ENCODE assay signal across 3 cellular contexts in the genomic region with DNA sequence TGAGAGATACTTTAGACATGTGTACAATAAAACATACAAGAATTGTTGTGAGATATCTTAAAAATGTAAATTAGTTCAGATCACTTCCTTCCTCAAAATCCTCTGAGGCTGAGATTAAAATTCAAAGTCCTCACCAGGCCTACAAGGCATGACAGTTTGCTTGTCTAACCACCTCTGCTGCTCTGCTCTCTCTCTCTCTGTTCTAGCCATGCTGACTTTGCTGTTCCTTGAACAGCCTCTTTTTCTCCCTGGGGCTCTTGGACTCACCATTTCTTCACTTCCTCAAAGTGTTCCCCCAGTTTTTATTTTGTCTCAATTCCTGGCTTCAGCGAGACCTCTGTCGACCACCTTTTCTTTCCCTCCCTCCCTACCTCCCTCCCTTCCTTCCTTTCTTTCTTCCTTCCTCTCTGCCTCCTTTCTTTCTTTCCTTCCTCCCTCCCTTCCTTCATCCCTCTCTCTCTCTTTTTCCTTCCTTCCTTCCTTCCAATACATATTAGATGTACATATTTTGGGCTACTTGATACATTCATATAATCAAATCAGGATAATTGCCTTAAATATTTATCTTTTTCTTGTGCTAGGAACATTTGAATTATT.
TF ChIP-seq lines count a peak whose summit lies in the region.

No MANE protein-coding gene starts in this region.

TF ChIP-seq in SK-N-SH, 30 proteins besides CTCF, POLR2A, EP300 and RAD21 (continues in another document):
- TF ChIP-seq PBX3 (IDR thresholded peaks at IDR 0.05) (no peak), FOSL2 (IDR thresholded peaks at IDR 0.05; ENCODE audit: borderline replicate concordance, low read depth) (no peak), TEAD4 (IDR thresholded peaks at IDR 0.05; ENCODE audit: borderline replicate concordance, insufficient read depth) (no peak), GATA2 (CRISPR knock-in tag; IDR thresholded peaks at IDR 0.05) (no peak), RCOR1 (IDR thresholded peaks at IDR 0.05; ENCODE audit: low read length) (no peak), USF2 (IDR thresholded peaks at IDR 0.05; ENCODE audit: borderline replicate concordance, low read depth, low read length) (no peak), MEF2A (IDR thresholded peaks at IDR 0.05; ENCODE audit: borderline replicate concordance, low read depth) (no peak)
- TF ChIP-seq, protein P1, sequence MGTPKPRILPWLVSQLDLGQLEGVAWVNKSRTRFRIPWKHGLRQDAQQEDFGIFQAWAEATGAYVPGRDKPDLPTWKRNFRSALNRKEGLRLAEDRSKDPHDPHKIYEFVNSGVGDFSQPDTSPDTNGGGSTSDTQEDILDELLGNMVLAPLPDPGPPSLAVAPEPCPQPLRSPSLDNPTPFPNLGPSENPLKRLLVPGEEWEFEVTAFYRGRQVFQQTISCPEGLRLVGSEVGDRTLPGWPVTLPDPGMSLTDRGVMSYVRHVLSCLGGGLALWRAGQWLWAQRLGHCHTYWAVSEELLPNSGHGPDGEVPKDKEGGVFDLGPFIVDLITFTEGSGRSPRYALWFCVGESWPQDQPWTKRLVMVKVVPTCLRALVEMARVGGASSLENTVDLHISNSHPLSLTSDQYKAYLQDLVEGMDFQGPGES (IDR thresholded peaks at IDR 0.05; ENCODE audit: low read depth, low read length): no peak
- TF ChIP-seq, protein P2, sequence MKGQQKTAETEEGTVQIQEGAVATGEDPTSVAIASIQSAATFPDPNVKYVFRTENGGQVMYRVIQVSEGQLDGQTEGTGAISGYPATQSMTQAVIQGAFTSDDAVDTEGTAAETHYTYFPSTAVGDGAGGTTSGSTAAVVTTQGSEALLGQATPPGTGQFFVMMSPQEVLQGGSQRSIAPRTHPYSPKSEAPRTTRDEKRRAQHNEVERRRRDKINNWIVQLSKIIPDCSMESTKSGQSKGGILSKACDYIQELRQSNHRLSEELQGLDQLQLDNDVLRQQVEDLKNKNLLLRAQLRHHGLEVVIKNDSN (IDR thresholded peaks at IDR 0.05; ENCODE audit: borderline replicate concordance, low read depth): no peak

TF ChIP-seq in SK-N-SH treated with all-trans-retinoic acid at 6 μM for 48 hours, 23 proteins besides CTCF, POLR2A, EP300 and RAD21:
- TF ChIP-seq SNAI2 (CRISPR knock-in tag; IDR thresholded peaks at IDR 0.05): no peak
- no peak for TF ChIP-seq GLIS3 (CRISPR knock-in tag; IDR thresholded peaks at IDR 0.05)
- no peak for TF ChIP-seq TOX (CRISPR knock-in tag; IDR thresholded peaks at IDR 0.05; ENCODE audit: borderline replicate concordance)
- TF ChIP-seq, protein P3, sequence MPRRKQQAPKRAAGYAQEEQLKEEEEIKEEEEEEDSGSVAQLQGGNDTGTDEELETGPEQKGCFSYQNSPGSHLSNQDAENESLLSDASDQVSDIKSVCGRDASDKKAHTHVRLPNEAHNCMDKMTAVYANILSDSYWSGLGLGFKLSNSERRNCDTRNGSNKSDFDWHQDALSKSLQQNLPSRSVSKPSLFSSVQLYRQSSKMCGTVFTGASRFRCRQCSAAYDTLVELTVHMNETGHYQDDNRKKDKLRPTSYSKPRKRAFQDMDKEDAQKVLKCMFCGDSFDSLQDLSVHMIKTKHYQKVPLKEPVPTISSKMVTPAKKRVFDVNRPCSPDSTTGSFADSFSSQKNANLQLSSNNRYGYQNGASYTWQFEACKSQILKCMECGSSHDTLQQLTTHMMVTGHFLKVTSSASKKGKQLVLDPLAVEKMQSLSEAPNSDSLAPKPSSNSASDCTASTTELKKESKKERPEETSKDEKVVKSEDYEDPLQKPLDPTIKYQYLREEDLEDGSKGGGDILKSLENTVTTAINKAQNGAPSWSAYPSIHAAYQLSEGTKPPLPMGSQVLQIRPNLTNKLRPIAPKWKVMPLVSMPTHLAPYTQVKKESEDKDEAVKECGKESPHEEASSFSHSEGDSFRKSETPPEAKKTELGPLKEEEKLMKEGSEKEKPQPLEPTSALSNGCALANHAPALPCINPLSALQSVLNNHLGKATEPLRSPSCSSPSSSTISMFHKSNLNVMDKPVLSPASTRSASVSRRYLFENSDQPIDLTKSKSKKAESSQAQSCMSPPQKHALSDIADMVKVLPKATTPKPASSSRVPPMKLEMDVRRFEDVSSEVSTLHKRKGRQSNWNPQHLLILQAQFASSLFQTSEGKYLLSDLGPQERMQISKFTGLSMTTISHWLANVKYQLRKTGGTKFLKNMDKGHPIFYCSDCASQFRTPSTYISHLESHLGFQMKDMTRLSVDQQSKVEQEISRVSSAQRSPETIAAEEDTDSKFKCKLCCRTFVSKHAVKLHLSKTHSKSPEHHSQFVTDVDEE (CRISPR knock-in tag; IDR thresholded peaks at IDR 0.05): no peak
- no peak for TF ChIP-seq ESRRG (CRISPR knock-in tag; IDR thresholded peaks at IDR 0.05)
- TF ChIP-seq, protein P4, sequence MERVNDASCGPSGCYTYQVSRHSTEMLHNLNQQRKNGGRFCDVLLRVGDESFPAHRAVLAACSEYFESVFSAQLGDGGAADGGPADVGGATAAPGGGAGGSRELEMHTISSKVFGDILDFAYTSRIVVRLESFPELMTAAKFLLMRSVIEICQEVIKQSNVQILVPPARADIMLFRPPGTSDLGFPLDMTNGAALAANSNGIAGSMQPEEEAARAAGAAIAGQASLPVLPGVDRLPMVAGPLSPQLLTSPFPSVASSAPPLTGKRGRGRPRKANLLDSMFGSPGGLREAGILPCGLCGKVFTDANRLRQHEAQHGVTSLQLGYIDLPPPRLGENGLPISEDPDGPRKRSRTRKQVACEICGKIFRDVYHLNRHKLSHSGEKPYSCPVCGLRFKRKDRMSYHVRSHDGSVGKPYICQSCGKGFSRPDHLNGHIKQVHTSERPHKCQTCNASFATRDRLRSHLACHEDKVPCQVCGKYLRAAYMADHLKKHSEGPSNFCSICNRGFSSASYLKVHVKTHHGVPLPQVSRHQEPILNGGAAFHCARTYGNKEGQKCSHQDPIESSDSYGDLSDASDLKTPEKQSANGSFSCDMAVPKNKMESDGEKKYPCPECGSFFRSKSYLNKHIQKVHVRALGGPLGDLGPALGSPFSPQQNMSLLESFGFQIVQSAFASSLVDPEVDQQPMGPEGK (CRISPR knock-in tag; IDR thresholded peaks at IDR 0.05; ENCODE audit: borderline replicate concordance): no peak
- TF ChIP-seq ZFP30 (CRISPR knock-in tag; IDR thresholded peaks at IDR 0.05): no peak
- TF ChIP-seq ZNF565 (CRISPR knock-in tag; conservative IDR thresholded peaks at IDR 0.05; ENCODE audit: low read depth): no peak
- no peak for TF ChIP-seq ZFP3 (CRISPR knock-in tag; IDR thresholded peaks at IDR 0.05)
- no peak for TF ChIP-seq RARB (CRISPR knock-in tag; IDR thresholded peaks at IDR 0.05)
- TF ChIP-seq ZC3H10 (CRISPR knock-in tag; IDR thresholded peaks at IDR 0.05): no peak
- no peak for TF ChIP-seq ARNTL (CRISPR knock-in tag; IDR thresholded peaks at IDR 0.05; ENCODE audit: borderline replicate concordance, low read depth)
- TF ChIP-seq ZNF70 (CRISPR knock-in tag; IDR thresholded peaks at IDR 0.05): no peak
- TF ChIP-seq CSRNP3 (CRISPR knock-in tag; IDR thresholded peaks at IDR 0.05): no peak
- TF ChIP-seq PPARA (CRISPR knock-in tag; IDR thresholded peaks at IDR 0.05; ENCODE audit: borderline replicate concordance): no peak
- TF ChIP-seq ISL1 (CRISPR knock-in tag; IDR thresholded peaks at IDR 0.05): no peak
- no peak for TF ChIP-seq ZNF8 (CRISPR knock-in tag; IDR thresholded peaks at IDR 0.05)

TF ChIP-seq in HepG2, 621 proteins besides CTCF, POLR2A, EP300 and RAD21 (continues in another document):
- no peak for TF ChIP-seq FOXK1 (CRISPR knock-in tag; IDR thresholded peaks at IDR 0.05; ENCODE audit: borderline replicate concordance, low read depth)
- TF ChIP-seq TRIM22 (IDR thresholded peaks at IDR 0.05): no peak
- TF ChIP-seq, protein P5, sequence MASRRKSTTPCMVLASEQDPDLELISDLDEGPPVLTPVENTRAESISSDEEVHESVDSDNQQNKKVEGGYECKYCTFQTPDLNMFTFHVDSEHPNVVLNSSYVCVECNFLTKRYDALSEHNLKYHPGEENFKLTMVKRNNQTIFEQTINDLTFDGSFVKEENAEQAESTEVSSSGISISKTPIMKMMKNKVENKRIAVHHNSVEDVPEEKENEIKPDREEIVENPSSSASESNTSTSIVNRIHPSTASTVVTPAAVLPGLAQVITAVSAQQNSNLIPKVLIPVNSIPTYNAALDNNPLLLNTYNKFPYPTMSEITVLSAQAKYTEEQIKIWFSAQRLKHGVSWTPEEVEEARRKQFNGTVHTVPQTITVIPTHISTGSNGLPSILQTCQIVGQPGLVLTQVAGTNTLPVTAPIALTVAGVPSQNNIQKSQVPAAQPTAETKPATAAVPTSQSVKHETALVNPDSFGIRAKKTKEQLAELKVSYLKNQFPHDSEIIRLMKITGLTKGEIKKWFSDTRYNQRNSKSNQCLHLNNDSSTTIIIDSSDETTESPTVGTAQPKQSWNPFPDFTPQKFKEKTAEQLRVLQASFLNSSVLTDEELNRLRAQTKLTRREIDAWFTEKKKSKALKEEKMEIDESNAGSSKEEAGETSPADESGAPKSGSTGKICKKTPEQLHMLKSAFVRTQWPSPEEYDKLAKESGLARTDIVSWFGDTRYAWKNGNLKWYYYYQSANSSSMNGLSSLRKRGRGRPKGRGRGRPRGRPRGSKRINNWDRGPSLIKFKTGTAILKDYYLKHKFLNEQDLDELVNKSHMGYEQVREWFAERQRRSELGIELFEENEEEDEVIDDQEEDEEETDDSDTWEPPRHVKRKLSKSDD (CRISPR knock-in tag; IDR thresholded peaks at IDR 0.05; ENCODE audit: low read depth): no peak
- TF ChIP-seq, protein P6, sequence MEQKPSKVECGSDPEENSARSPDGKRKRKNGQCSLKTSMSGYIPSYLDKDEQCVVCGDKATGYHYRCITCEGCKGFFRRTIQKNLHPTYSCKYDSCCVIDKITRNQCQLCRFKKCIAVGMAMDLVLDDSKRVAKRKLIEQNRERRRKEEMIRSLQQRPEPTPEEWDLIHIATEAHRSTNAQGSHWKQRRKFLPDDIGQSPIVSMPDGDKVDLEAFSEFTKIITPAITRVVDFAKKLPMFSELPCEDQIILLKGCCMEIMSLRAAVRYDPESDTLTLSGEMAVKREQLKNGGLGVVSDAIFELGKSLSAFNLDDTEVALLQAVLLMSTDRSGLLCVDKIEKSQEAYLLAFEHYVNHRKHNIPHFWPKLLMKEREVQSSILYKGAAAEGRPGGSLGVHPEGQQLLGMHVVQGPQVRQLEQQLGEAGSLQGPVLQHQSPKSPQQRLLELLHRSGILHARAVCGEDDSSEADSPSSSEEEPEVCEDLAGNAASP (CRISPR knock-in tag; IDR thresholded peaks at IDR 0.05; ENCODE audit: borderline replicate concordance): no peak
- TF ChIP-seq, protein P7, sequence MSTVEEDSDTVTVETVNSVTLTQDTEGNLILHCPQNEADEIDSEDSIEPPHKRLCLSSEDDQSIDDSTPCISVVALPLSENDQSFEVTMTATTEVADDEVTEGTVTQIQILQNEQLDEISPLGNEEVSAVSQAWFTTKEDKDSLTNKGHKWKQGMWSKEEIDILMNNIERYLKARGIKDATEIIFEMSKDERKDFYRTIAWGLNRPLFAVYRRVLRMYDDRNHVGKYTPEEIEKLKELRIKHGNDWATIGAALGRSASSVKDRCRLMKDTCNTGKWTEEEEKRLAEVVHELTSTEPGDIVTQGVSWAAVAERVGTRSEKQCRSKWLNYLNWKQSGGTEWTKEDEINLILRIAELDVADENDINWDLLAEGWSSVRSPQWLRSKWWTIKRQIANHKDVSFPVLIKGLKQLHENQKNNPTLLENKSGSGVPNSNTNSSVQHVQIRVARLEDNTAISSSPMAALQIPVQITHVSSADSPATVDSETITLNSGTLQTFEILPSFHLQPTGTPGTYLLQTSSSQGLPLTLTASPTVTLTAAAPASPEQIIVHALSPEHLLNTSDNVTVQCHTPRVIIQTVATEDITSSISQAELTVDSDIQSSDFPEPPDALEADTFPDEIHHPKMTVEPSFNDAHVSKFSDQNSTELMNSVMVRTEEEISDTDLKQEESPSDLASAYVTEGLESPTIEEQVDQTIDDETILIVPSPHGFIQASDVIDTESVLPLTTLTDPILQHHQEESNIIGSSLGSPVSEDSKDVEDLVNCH (CRISPR knock-in tag; IDR thresholded peaks at IDR 0.05): no peak
- TF ChIP-seq USF2 (IDR thresholded peaks at IDR 0.05; ENCODE audit: low read depth, low read length): no peak
- TF ChIP-seq USF2 (CRISPR knock-in tag; IDR thresholded peaks at IDR 0.05; ENCODE audit: borderline replicate concordance): no peak
- no peak for TF ChIP-seq TCF7L2 (IDR thresholded peaks at IDR 0.05; ENCODE audit: low read depth, low read length)
- TF ChIP-seq RAD51 (IDR thresholded peaks at IDR 0.05; ENCODE audit: borderline replicate concordance): no peak
- TF ChIP-seq ZNF879 (CRISPR knock-in tag; IDR thresholded peaks at IDR 0.05): no peak
- TF ChIP-seq ZNF136 (CRISPR knock-in tag; IDR thresholded peaks at IDR 0.05; ENCODE audit: low read depth): no peak
- no peak for TF ChIP-seq ZFAT (CRISPR knock-in tag; conservative IDR thresholded peaks at IDR 0.05)
- no peak for TF ChIP-seq UBTF (CRISPR knock-in tag; IDR thresholded peaks at IDR 0.05)
- TF ChIP-seq NKX3-1 (CRISPR knock-in tag; IDR thresholded peaks at IDR 0.05): no peak
